24 cellular contexts compared by ENCODE assay signal in the genomic region with DNA sequence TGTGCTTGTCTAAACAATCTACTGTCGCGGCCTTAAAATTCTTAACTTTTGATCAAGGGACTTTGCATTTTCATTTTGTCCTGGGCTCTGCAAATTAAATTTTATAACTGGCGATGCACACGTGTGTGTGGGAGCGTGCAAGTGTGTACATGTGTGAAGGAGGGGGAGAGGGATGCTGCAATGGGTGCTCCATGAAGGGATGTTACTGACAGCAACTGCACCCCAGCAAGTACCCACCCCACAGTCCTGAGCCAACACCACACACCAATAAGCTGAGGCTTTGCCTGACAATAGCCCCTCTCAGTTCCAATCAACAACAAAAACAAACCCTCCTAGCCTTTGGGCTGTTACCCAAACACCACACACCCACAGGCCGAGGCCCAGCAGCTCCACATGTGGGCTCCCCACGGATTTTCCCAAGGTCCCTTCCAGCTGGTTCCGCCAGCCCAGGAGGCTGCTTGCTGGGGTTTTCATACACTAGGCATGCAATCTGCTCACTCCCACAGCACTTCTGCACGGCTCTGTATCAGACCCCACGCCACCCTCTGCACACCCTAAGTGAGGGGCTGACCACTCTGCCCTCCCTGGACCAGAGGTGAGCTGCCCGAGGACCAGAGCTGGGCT. TPM values are rescaled to one million over a fixed set of nuclear protein-coding genes. Genes with fewer than 3 reads are reported as not detected.
A peak's percentile ranks its signal among the peaks of the same experiment; 100 is the strongest.
DNase-seq lines count a peak whose midpoint lies in the region; ATAC-seq, FAIRE-seq and TF ChIP-seq lines count a peak whose summit lies in the region.
"Had no signal": no experiment of that assay in that cellular context is flagged by ENCODE, and none has a peak within 500 bp of the region (broad histone marks: within the 10 kb centered on the region; RNA-seq: fewer than 3 reads in every experiment).

No MANE protein-coding gene starts in this region.

- ATAC-seq in Panc1 (0 out of 2 replicates have a peak, but pooled peaks have one; percentile 45), esophagus mucosa (peak; percentile 17), pancreas (peak; percentile 90 to 94 (median 91)), GM19397 (IDR thresholded peaks at IDR 0.05; ENCODE audit: unreplicated experiment) (no peak)
- ATAC-seq: HCT116 had no signal

- peaks cover 36% of the 10 kb centered on the region for H3K4me1 ChIP-seq in BLaER1
- no peaks in the 10 kb centered on the region for H3K4me1 ChIP-seq in Panc1 (ENCODE audit: control insufficient read depth, insufficient read depth, low read length)
- H3K4me1 ChIP-seq in pancreas = peaks cover 0 to 11% (median 7%) of the 10 kb centered on the region in 3 donors

- H3K4me3 ChIP-seq in BLaER1 (no peak overlapping the region), Panc1 (ENCODE audit: low read depth in 2 of 2, low read length in 2 of 2) (no peak overlapping the region), pancreas (no peak overlapping the region)
- H3K4me3 ChIP-seq: MG63 had no signal

- FAIRE-seq in pancreas (lab: Jason Lieb, UNC) (no peak), frontal cortex (lab: Jason Lieb, UNC) (no peak)
- FAIRE-seq: G401.6 had no signal

- H3K36me3 ChIP-seq in BLaER1 (no peaks in the 10 kb centered on the region), Panc1 (ENCODE audit: control insufficient read depth, insufficient read depth, low read length) (no peaks in the 10 kb centered on the region), pancreas (no peaks in the 10 kb centered on the region)
- H3K36me3 ChIP-seq: MG63 had no signal

- H3K27me3 ChIP-seq in BLaER1 (no peaks in the 10 kb centered on the region), Panc1 (ENCODE audit: control insufficient read depth, insufficient read depth, low read length) (no peaks in the 10 kb centered on the region), pancreas (no peaks in the 10 kb centered on the region)
- H3K27me3 ChIP-seq: MG63 had no signal

- POLR2A ChIA-PET in Panc1 (lab: Charles Lee) = no interaction called here

- 36 to 37% methylated on average over 11 of the region's 11 CpGs for WGBS in pancreas, 2 donors

- TF ChIP-seq CTCF in Panc1 (IDR thresholded peaks at IDR 0.05) = no peak
- TF ChIP-seq CTCF in pancreas (IDR thresholded peaks at IDR 0.05) = no peak

- in situ Hi-C loops in Panc1 (cut with HindIII; ENCODE audit: low pct_unique_long_range_greater_than_20kb, low sequenced_read_pairs) = no loop called here

- H4K20me1 ChIP-seq in BLaER1 = no peaks in the 10 kb centered on the region

- CTCF ChIA-PET in Panc1 (lab: Charles Lee) = no interaction called here

- BruUV-seq in Panc1 (replicated peaks; lab: Mats Ljungman, UMichigan) = no TSS peak

- H3K9me3 ChIP-seq in BLaER1 (no peaks in the 10 kb centered on the region), Panc1 (ENCODE audit: control insufficient read depth, insufficient read depth, low read depth, low read length) (no peaks in the 10 kb centered on the region), pancreas (no peaks in the 10 kb centered on the region)
- H3K9me3 ChIP-seq: MG63 had no signal

- DNase-seq in Panc1 (ENCODE audit: low read depth, low spot score) (no peak), pancreas (peak; percentile 69 to 85 (median 78)), epidermal melanocyte (ENCODE audit: insufficient read length, low spot score) (no peak), frontal cortex (ENCODE audit: low spot score in 2 of 2) (no peak)
- DNase-seq: C1 segment of cervical spinal cord; CD4-positive, alpha-beta memory T cell; COR-L47; DMS53; IMR-90; KG1; MG63; NCI-H1048; NCI-H1417; NCI-H1694; NCI-H2081; NCI-H2227 treated with DMSO at 0.1 percent for 48 hours; NCI-H526 treated with DMSO at 0.1 percent for 48 hours; SHP77 had no signal

- no peak overlapping the region for H3K27ac ChIP-seq in BLaER1
- no peak overlapping the region for H3K27ac ChIP-seq in Panc1 (ENCODE audit: low read length)
- peak overlapping the region in 3 of 4 donors; percentile 41 to 58 (median 46) for H3K27ac ChIP-seq in pancreas
- H3K27ac ChIP-seq: RWPE1 had no signal

- peak overlapping the region; percentile 53 for H3K4me2 ChIP-seq in BLaER1

- intact Hi-C loops in Panc1 (cut with micrococcal nuclease; ENCODE audit: unreplicated experiment) (no loop called here), pancreas (cut with DNase I) (no loop called here)

- H3K9ac ChIP-seq in BLaER1 = no peak overlapping the region

RNA-seq across cellular contexts. Expression of gene IFFO2, which starts 32.8 kb away (rescaled TPM):
- total RNA-seq in Panc1 (2021; ENCODE audit: unreplicated experiment) (59.4 TPM), esophagus mucosa (70.2 TPM), pancreas (10 to 100 TPM; 23.0 to 38.4 (median 26.4) TPM), frontal cortex (7.7 TPM)
- 53.4 TPM for polyA plus RNA-seq in Panc1 (2012; ENCODE audit: insufficient read length)
- 10 to 100 TPM; 13.9 to 14.0 TPM for polyA plus RNA-seq in pancreas

Comparison
In these comparisons a context has a peak if more than half of its experiments do, and no peak if none do; other contexts are left out.
1. H3K27ac ChIP-seq: peak in pancreas (3 of 4); none in BLaER1 (single experiment) and Panc1 (single experiment).
2. DNase-seq: peak in pancreas (6 of 6); none in Panc1 (single experiment), epidermal melanocyte (single experiment) and frontal cortex (0 of 2).